Comparison of ENCODE assay signal across 21 cellular contexts in genomic region chr12:69523433-69524330, GRCh38.
"Had no signal": no experiment of that assay in that cellular context is flagged by ENCODE, and none has a peak within 500 bp of the region (broad histone marks: within the 10 kb centered on the region; RNA-seq: fewer than 3 reads in every experiment).

No MANE protein-coding gene starts in this region.

- H3K27me3 ChIP-seq: adrenal gland, left lung, neural progenitor cell, ovary, spleen, tibial artery, vagina had no signal

- DNase-seq: activated CD4-positive, alpha-beta T cell treated with anti-CD3 and anti-CD28 coated beads, Interleukin-2, amount 50 U/mL, for 4 hours; activated gamma-delta T cell treated with Interleukin-2 at 50 U/mL for 16 hours; adrenal gland; dermis blood vessel endothelial cell; foreskin melanocyte; left lung; mucosa of descending colon; naive B cell; ovary; spleen; stimulated activated CD4-positive, alpha-beta T cell treated with anti-CD3 and anti-CD28 coated beads, Interleukin-4, amount 100 ng/mL, for 4 hours; stimulated activated naive B cell treated with anti-CD40 and anti-IgM and Interleukin-4, amounts not matched to agents 10 μg/mL and 1 μg/mL and 100 μg/mL, for 72 hours; substantia nigra; T-helper 17 cell; tibial artery had no signal

- H3K36me3 ChIP-seq: adrenal gland, left lung, neural progenitor cell, ovary, spleen, tibial artery, vagina had no signal

- H3K4me3 ChIP-seq: adrenal gland, left lung, mucosa of descending colon, neural progenitor cell, ovary, spleen, tibial artery, vagina had no signal

- H3K27ac Mint-ChIP-seq: activated T-helper 1 cell treated with anti-CD3 and anti-CD28 coated beads, Interleukin-12 subunit alpha, Interleukin-12 subunit beta, Interleukin-2, Interleukin-4 antibody, amounts not matched to agents 30 ng/mL and 10 ng/mL and 1 ng/mL, durations not matched to agents 14 hours and 24 hours and 36 hours; memory B cell; neural progenitor cell; stimulated activated naive B cell treated with anti-CD40 and anti-IgM and Interleukin-4, amounts not matched to agents 10 μg/mL and 1 μg/mL and 100 μg/mL, for 72 hours; T-helper 17 cell had no signal

- H3K27ac ChIP-seq: adrenal gland, epithelial cell of prostate, left lung, neural progenitor cell, ovary, spleen, tibial artery, vagina had no signal

- H3K27me3 Mint-ChIP-seq: memory B cell; naive B cell; stimulated activated naive B cell treated with anti-CD40 and anti-IgM and Interleukin-4, amounts not matched to agents 10 μg/mL and 1 μg/mL and 100 μg/mL, for 72 hours; T-helper 17 cell had no signal

- H3K9me3 ChIP-seq: ovary, vagina had no signal

- H3K4me3 Mint-ChIP-seq: activated T-helper 1 cell treated with anti-CD3 and anti-CD28 coated beads, Interleukin-12 subunit alpha, Interleukin-12 subunit beta, Interleukin-2, Interleukin-4 antibody, amounts not matched to agents 30 ng/mL and 10 ng/mL and 1 ng/mL, durations not matched to agents 14 hours and 24 hours and 36 hours; memory B cell; neural progenitor cell; stimulated activated naive B cell treated with anti-CD40 and anti-IgM and Interleukin-4, amounts not matched to agents 10 μg/mL and 1 μg/mL and 100 μg/mL, for 72 hours; T-helper 17 cell had no signal

- H3K4me1 Mint-ChIP-seq: neural progenitor cell had no signal

- H3K4me1 ChIP-seq: neural progenitor cell had no signal

- H3K9ac ChIP-seq: neural progenitor cell had no signal

- ATAC-seq: activated naive CD4-positive, alpha-beta T cell treated with anti-CD3 and anti-CD28 coated beads, Interleukin-2, amount 50 U/mL, for 72 hours; left lung; mucosa of descending colon; stimulated activated naive B cell treated with anti-CD40 and anti-IgM and Interleukin-4, amounts not matched to agents 10 μg/mL and 1 μg/mL and 100 μg/mL, for 72 hours; T-helper 17 cell had no signal
